Comparison of ENCODE assay signal across 8 cellular contexts in the genomic region with DNA sequence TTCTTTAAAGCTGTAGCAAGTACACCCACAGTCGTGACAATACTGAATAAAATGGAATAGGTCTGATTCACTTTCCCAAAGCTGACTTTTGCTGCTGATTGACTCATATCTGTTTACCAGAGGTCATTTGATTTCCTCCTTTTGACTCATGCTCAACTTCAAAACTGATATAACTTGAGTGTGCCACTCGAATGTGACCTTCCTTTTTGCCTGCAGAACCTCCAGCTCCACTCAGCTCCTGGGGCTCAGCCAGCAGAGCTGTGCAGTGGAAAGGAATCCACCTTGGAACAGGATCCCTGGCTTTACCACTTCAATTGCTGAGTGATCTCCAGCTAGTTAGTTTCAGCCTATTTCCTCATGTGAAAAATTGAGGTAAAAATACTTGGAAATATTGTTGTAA.
DNase-seq lines count a peak whose midpoint lies in the region; ATAC-seq and TF ChIP-seq lines count a peak whose summit lies in the region.

No MANE protein-coding gene starts in this region.

- H3K27me3 ChIP-seq in MG63 (no peaks in the 10 kb centered on the region), fibroblast of lung (ENCODE audit: control insufficient read depth, insufficient read depth, low read length) (no peaks in the 10 kb centered on the region), upper lobe of left lung (no peaks in the 10 kb centered on the region), spleen (replicated peaks in 1 of 7) (peaks cover 0 to 60% (median 9%) of the 10 kb centered on the region in 7 donors)

- peak overlapping the region; percentile 90 for H3K27ac ChIP-seq in fibroblast of lung (ENCODE audit: insufficient read depth, low read length)
- H3K27ac ChIP-seq in upper lobe of left lung = peak overlapping the region; percentile 28 to 66 (median 62)
- peak overlapping the region in 1 of 8 donors; percentile 51 for H3K27ac ChIP-seq in spleen

- H3K4me3 ChIP-seq in MG63 = no peak overlapping the region
- H3K4me3 ChIP-seq in fibroblast of lung (replicated peaks in 1 of 4; ENCODE audit: control extremely low read depth in 1 of 4, insufficient read depth in 1 of 4, low read depth in 3 of 4, low read length in 4 of 4) = no peak overlapping the region
- H3K4me3 ChIP-seq in upper lobe of left lung = no peak overlapping the region
- H3K4me3 ChIP-seq in spleen = no peak overlapping the region

- TF ChIP-seq EP300 in upper lobe of left lung (IDR thresholded peaks at IDR 0.05) = peak in 3 of 4 donors; percentile 21 to 98 (median 70)

- no peaks in the 10 kb centered on the region for H3K79me2 ChIP-seq in fibroblast of lung (ENCODE audit: control insufficient read depth, insufficient read depth, low read length)

- H3K27me3 Mint-ChIP-seq in CD14-positive monocyte (ENCODE audit: low read depth in 3 of 3) = peaks cover 2 to 7% (median 6%) of the 10 kb centered on the region in 3 donors

- H2AFZ ChIP-seq in fibroblast of lung (ENCODE audit: low read length) = no peak overlapping the region

- H3K36me3 Mint-ChIP-seq in CD14-positive monocyte = peaks cover 3% of the 10 kb centered on the region in 2 donors

- H3K9ac ChIP-seq in fibroblast of lung (ENCODE audit: insufficient read depth, low read length) = no peak overlapping the region

- H3K4me1 Mint-ChIP-seq in CD14-positive monocyte = peaks cover 16% of the 10 kb centered on the region

- TF ChIP-seq CTCF in GM13976 (IDR thresholded peaks at IDR 0.05; ENCODE audit: borderline replicate concordance, control extremely low read depth, extremely low read depth, insufficient read depth, missing control alignments) (no peak), fibroblast of lung (conservative IDR thresholded peaks at IDR 0.05 in 1 of 2, IDR thresholded peaks at IDR 0.05 in 1 of 2; ENCODE audit: low read depth in 1 of 2, low read length in 2 of 2) (no peak), upper lobe of left lung (IDR thresholded peaks at IDR 0.05) (no peak), spleen (IDR thresholded peaks at IDR 0.05 in 8 of 11, conservative IDR thresholded peaks at IDR 0.05 in 3 of 11) (no peak), CD14-positive monocyte (IDR thresholded peaks at IDR 0.05) (no peak)

- H3K4me1 ChIP-seq in fibroblast of lung (ENCODE audit: control insufficient read depth, extremely low read depth, insufficient read depth, low read length) = peaks cover 19% of the 10 kb centered on the region
- peaks cover 0 to 28% (median 6%) of the 10 kb centered on the region in 4 donors for H3K4me1 ChIP-seq in upper lobe of left lung
- peaks cover 0 to 12% (median 0%) of the 10 kb centered on the region in 6 donors for H3K4me1 ChIP-seq in spleen

- DNase-seq in GM13976 (ENCODE audit: low spot score) (peak; percentile 35), MG63 (peak; percentile 96), fibroblast of lung (ENCODE audit: low read depth in 2 of 2) (peak; percentile 78 to 94), upper lobe of left lung (peak in 1 of 2 donors; percentile 92), NCI-H345 (lab: John Stamatoyannopoulos, UW) (no peak), spleen (no peak), CD14-positive monocyte (ENCODE audit: low spot score) (no peak)

- H3K36me3 ChIP-seq in MG63 (no peaks in the 10 kb centered on the region), fibroblast of lung (ENCODE audit: control insufficient read depth, insufficient read depth, low read length) (no peaks in the 10 kb centered on the region), upper lobe of left lung (no peaks in the 10 kb centered on the region), spleen (no peaks in the 10 kb centered on the region)

- H4K20me1 ChIP-seq in fibroblast of lung (ENCODE audit: control insufficient read depth, extremely low read depth, insufficient read depth, low read length) = no peaks in the 10 kb centered on the region

- peaks cover 11% of the 10 kb centered on the region for H3K9me3 ChIP-seq in MG63
- H3K9me3 ChIP-seq in fibroblast of lung (ENCODE audit: control insufficient read depth, insufficient read depth, low read depth, low read length) = no peaks in the 10 kb centered on the region
- no peaks in the 10 kb centered on the region for H3K9me3 ChIP-seq in upper lobe of left lung
- no peaks in the 10 kb centered on the region for H3K9me3 ChIP-seq in spleen

- peak in 1 of 4 donors; percentile 23 for TF ChIP-seq POLR2A in upper lobe of left lung (IDR thresholded peaks at IDR 0.05)
- no peak for TF ChIP-seq POLR2A in spleen (IDR thresholded peaks at IDR 0.05)

- no peak overlapping the region for H3K4me2 ChIP-seq in fibroblast of lung (ENCODE audit: extremely low read depth, insufficient read depth, low read length)

- H3K27ac Mint-ChIP-seq in CD14-positive monocyte = no peak overlapping the region

- ATAC-seq in GM21619 (IDR thresholded peaks at IDR 0.05; ENCODE audit: unreplicated experiment) (peak; percentile 70), upper lobe of left lung (ENCODE audit: low FRiP score in 2 of 2) (peak; percentile 64 to 83)

- in situ Hi-C loops in GM13976 (cut with MboI; ENCODE audit: low sequenced_read_pairs, unreplicated experiment) = no loop called here

- peaks cover 0 to 4% (median 0%) of the 10 kb centered on the region in 7 donors for H3K9me3 Mint-ChIP-seq in CD14-positive monocyte

- no peak overlapping the region for H3K4me3 Mint-ChIP-seq in CD14-positive monocyte

- WGBS in upper lobe of left lung, 2 donors = 32 to 36% methylated on average over 2 of the region's 2 CpGs
- 17 to 57% (median 51%) methylated on average over 2 of the region's 2 CpGs for WGBS in spleen, 5 donors

- intact Hi-C loops in spleen (cut with DNase I; ENCODE audit: low total_unique reads) = no loop called here
- intact Hi-C loops in CD14-positive monocyte (cut with micrococcal nuclease) = loop anchor here in 1 of 2 donors (5.0 kb wide), 1 partner anchor 82 kb away; a partner anchor contains a TSS

Comparison
In these comparisons a context has a peak if more than half of its experiments do, and no peak if none do; other contexts are left out.
1. DNase-seq: peak in GM13976 (single experiment), MG63 (single experiment) and fibroblast of lung (2 of 2); none in NCI-H345 (single experiment), spleen (single experiment) and CD14-positive monocyte (single experiment).